ENCODE assay signal across 28 cellular contexts in genomic region chr10:120516426-120516825, GRCh38. TPM values are rescaled to one million over a fixed set of nuclear protein-coding genes. Genes with fewer than 3 reads are reported as not detected.
"Had no signal": no experiment of that assay in that cellular context is flagged by ENCODE, and none has a peak within 500 bp of the region (broad histone marks: within the 10 kb centered on the region; RNA-seq: fewer than 3 reads in every experiment).

No MANE protein-coding gene starts in this region.

- H3K9me3 ChIP-seq: esophagus squamous epithelium had no signal

- ATAC-seq: activated CD4-positive, alpha-beta T cell treated with anti-CD3 and anti-CD28 coated beads for 36 hours; activated CD8-positive, alpha-beta memory T cell treated with anti-CD3 and anti-CD28 coated beads, Interleukin-2, amount 10 ng/mL, durations not matched to agents 7 days and 5 days; activated CD8-positive, alpha-beta T cell treated with anti-CD3 and anti-CD28 coated beads, Interleukin-2, amount 10 ng/mL, durations not matched to agents 7 days and 5 days; effector memory CD8-positive, alpha-beta T cell had no signal

- H3K27me3 ChIP-seq: brain microvascular endothelial cell, esophagus squamous epithelium had no signal

- H3K36me3 ChIP-seq: brain microvascular endothelial cell, esophagus squamous epithelium had no signal

- H3K4me3 ChIP-seq: esophagus squamous epithelium had no signal

- H3K4me3 Mint-ChIP-seq: activated CD4-positive, alpha-beta memory T cell treated with anti-CD3 and anti-CD28 coated beads for 36 hours; activated CD4-positive, alpha-beta T cell treated with anti-CD3 and anti-CD28 coated beads for 36 hours; activated CD4-positive, alpha-beta T cell treated with anti-CD3 and anti-CD28 coated beads, Interleukin-2, amount 10 ng/mL, durations not matched to agents 24 days and 14 days; activated CD8-positive, alpha-beta memory T cell treated with anti-CD3 and anti-CD28 coated beads, Interleukin-2, amount 10 ng/mL, durations not matched to agents 7 days and 5 days; activated CD8-positive, alpha-beta T cell treated with anti-CD3 and anti-CD28 coated beads, Interleukin-2, amount 10 ng/mL, durations not matched to agents 7 days and 5 days; activated naive CD4-positive, alpha-beta T cell treated with anti-CD3 and anti-CD28 coated beads for 36 hours; activated naive CD4-positive, alpha-beta T cell treated with anti-CD3 and anti-CD28 coated beads, Interleukin-2, amount 50 U/mL, for 24 hours; activated naive CD8-positive, alpha-beta T cell treated with anti-CD3 and anti-CD28 coated beads, Interleukin-2, amount 10 ng/mL, durations not matched to agents 7 days and 5 days; activated T-helper 1 cell treated with anti-CD3 and anti-CD28 coated beads, Interleukin-12 subunit alpha, Interleukin-12 subunit beta, Interleukin-2, Interleukin-4 antibody, amounts not matched to agents 30 ng/mL and 10 ng/mL and 1 ng/mL, durations not matched to agents 14 hours and 24 hours and 36 hours; effector memory CD8-positive, alpha-beta T cell had no signal

- H3K27ac ChIP-seq: brain microvascular endothelial cell, esophagus squamous epithelium had no signal

- H3K9me3 Mint-ChIP-seq: activated CD4-positive, alpha-beta memory T cell treated with anti-CD3 and anti-CD28 coated beads for 36 hours; activated naive CD4-positive, alpha-beta T cell treated with anti-CD3 and anti-CD28 coated beads for 36 hours; activated naive CD4-positive, alpha-beta T cell treated with anti-CD3 and anti-CD28 coated beads, Interleukin-2, amount 50 U/mL, for 24 hours; activated naive CD8-positive, alpha-beta T cell treated with anti-CD3 and anti-CD28 coated beads, Interleukin-2, amount 10 ng/mL, durations not matched to agents 7 days and 5 days; activated T-helper 1 cell treated with anti-CD3 and anti-CD28 coated beads, Interleukin-12 subunit alpha, Interleukin-12 subunit beta, Interleukin-2, Interleukin-4 antibody, amounts not matched to agents 30 ng/mL and 10 ng/mL and 1 ng/mL, durations not matched to agents 14 hours and 24 hours and 36 hours; activated T-helper 2 cell treated with anti-CD3 and anti-CD28 coated beads, Interferon-gamma antibody, Interleukin-2, Interleukin-4, amounts not matched to agents 10 μg/mL and 5 μg/mL and 100 μg/mL, durations not matched to agents 14 hours and 24 hours and 36 hours had no signal

- H3K4me1 Mint-ChIP-seq: activated CD4-positive, alpha-beta T cell treated with anti-CD3 and anti-CD28 coated beads for 36 hours; activated CD4-positive, alpha-beta T cell treated with anti-CD3 and anti-CD28 coated beads, Interleukin-2, amount 10 ng/mL, durations not matched to agents 24 days and 14 days; activated CD8-positive, alpha-beta memory T cell treated with anti-CD3 and anti-CD28 coated beads, Interleukin-2, amount 10 ng/mL, durations not matched to agents 7 days and 5 days; activated naive CD4-positive, alpha-beta T cell treated with anti-CD3 and anti-CD28 coated beads, Interleukin-2, amount 50 U/mL, for 24 hours; activated naive CD8-positive, alpha-beta T cell treated with anti-CD3 and anti-CD28 coated beads, Interleukin-2, amount 10 ng/mL, durations not matched to agents 7 days and 5 days had no signal

- H3K36me3 Mint-ChIP-seq: activated CD4-positive, alpha-beta memory T cell treated with anti-CD3 and anti-CD28 coated beads for 36 hours; activated CD8-positive, alpha-beta memory T cell treated with anti-CD3 and anti-CD28 coated beads, Interleukin-2, amount 10 ng/mL, durations not matched to agents 7 days and 5 days; activated naive CD4-positive, alpha-beta T cell treated with anti-CD3 and anti-CD28 coated beads, Interleukin-2, amount 50 U/mL, for 24 hours; activated naive CD8-positive, alpha-beta T cell treated with anti-CD3 and anti-CD28 coated beads, Interleukin-2, amount 10 ng/mL, durations not matched to agents 7 days and 5 days had no signal

- H3K4me1 ChIP-seq: esophagus squamous epithelium had no signal

- H3K27ac Mint-ChIP-seq: activated CD4-positive, alpha-beta memory T cell treated with anti-CD3 and anti-CD28 coated beads for 36 hours; activated CD4-positive, alpha-beta T cell treated with anti-CD3 and anti-CD28 coated beads for 36 hours; activated CD4-positive, alpha-beta T cell treated with anti-CD3 and anti-CD28 coated beads, Interleukin-2, amount 10 ng/mL, durations not matched to agents 24 days and 14 days; activated CD8-positive, alpha-beta memory T cell treated with anti-CD3 and anti-CD28 coated beads, Interleukin-2, amount 10 ng/mL, durations not matched to agents 7 days and 5 days; activated CD8-positive, alpha-beta T cell treated with anti-CD3 and anti-CD28 coated beads, Interleukin-2, amount 10 ng/mL, durations not matched to agents 7 days and 5 days; activated naive CD4-positive, alpha-beta T cell treated with anti-CD3 and anti-CD28 coated beads for 36 hours; activated naive CD4-positive, alpha-beta T cell treated with anti-CD3 and anti-CD28 coated beads, Interleukin-2, amount 50 U/mL, for 24 hours; activated naive CD8-positive, alpha-beta T cell treated with anti-CD3 and anti-CD28 coated beads, Interleukin-2, amount 10 ng/mL, durations not matched to agents 7 days and 5 days; activated T-helper 1 cell treated with anti-CD3 and anti-CD28 coated beads, Interleukin-12 subunit alpha, Interleukin-12 subunit beta, Interleukin-2, Interleukin-4 antibody, amounts not matched to agents 30 ng/mL and 10 ng/mL and 1 ng/mL, durations not matched to agents 14 hours and 24 hours and 36 hours; activated T-helper 2 cell treated with anti-CD3 and anti-CD28 coated beads, Interferon-gamma antibody, Interleukin-2, Interleukin-4, amounts not matched to agents 10 μg/mL and 5 μg/mL and 100 μg/mL, durations not matched to agents 14 hours and 24 hours and 36 hours; effector memory CD8-positive, alpha-beta T cell had no signal

- DNase-seq: activated CD4-positive, alpha-beta memory T cell treated with anti-CD3 and anti-CD28 coated beads for 36 hours; activated CD4-positive, alpha-beta T cell treated with anti-CD3 and anti-CD28 coated beads for 36 hours; activated CD4-positive, alpha-beta T cell treated with anti-CD3 and anti-CD28 coated beads, Interleukin-2, amount 10 ng/mL, durations not matched to agents 24 days and 14 days; activated CD4-positive, CD25-positive, alpha-beta regulatory T cell; activated CD4-positive, CD25-positive, alpha-beta regulatory T cell treated with anti-CD3 and anti-CD28 coated beads, Interleukin-2, amount 50 U/mL, for 72 hours; activated CD8-positive, alpha-beta memory T cell treated with anti-CD3 and anti-CD28 coated beads, Interleukin-2, amount 10 ng/mL, durations not matched to agents 7 days and 5 days; activated CD8-positive, alpha-beta memory T cell treated with anti-CD3 and anti-CD28 coated beads, Interleukin-2, amount 50 U/mL, for 4 hours; activated CD8-positive, alpha-beta T cell treated with anti-CD3 and anti-CD28 coated beads, Interleukin-2, amount 10 ng/mL, durations not matched to agents 7 days and 5 days; activated effector memory CD4-positive, alpha-beta T cell treated with anti-CD3 and anti-CD28 coated beads, Interleukin-2, amount 50 U/mL, for 16 hours; activated naive CD4-positive, alpha-beta T cell treated with anti-CD3 and anti-CD28 coated beads for 36 hours; activated naive CD8-positive, alpha-beta T cell treated with anti-CD3 and anti-CD28 coated beads, Interleukin-2, amount 10 ng/mL, durations not matched to agents 7 days and 5 days; activated T-cell treated with anti-CD3 and anti-CD28 coated beads, Interleukin-2, amount 50 U/mL, for 1 hour; activated T-cell treated with anti-CD3 and anti-CD28 coated beads, Interleukin-2, amount 50 U/mL, for 48 hours; amniotic stem cell; brain microvascular endothelial cell; cortex of kidney; dermis blood vessel endothelial cell; effector CD4-positive, alpha-beta T cell; effector memory CD8-positive, alpha-beta T cell; erythroblast; esophagus squamous epithelium; head of caudate nucleus; T-helper 2 cell had no signal

RNA-seq across cellular contexts. Expression of gene PLPP4, which starts 59.4 kb away (rescaled TPM):
- total RNA-seq: activated CD4-positive, alpha-beta memory T cell treated with anti-CD3 and anti-CD28 coated beads for 36 hours; activated CD4-positive, alpha-beta T cell treated with anti-CD3 and anti-CD28 coated beads for 36 hours; activated CD4-positive, alpha-beta T cell treated with anti-CD3 and anti-CD28 coated beads, Interleukin-2, amount 10 ng/mL, durations not matched to agents 24 days and 14 days; activated CD8-positive, alpha-beta memory T cell treated with anti-CD3 and anti-CD28 coated beads for 36 hours; activated CD8-positive, alpha-beta memory T cell treated with anti-CD3 and anti-CD28 coated beads, Interleukin-2, amount 10 ng/mL, durations not matched to agents 7 days and 5 days; activated CD8-positive, alpha-beta T cell treated with anti-CD3 and anti-CD28 coated beads, Interleukin-2, amount 10 ng/mL, durations not matched to agents 7 days and 5 days; activated naive CD4-positive, alpha-beta T cell treated with anti-CD3 and anti-CD28 coated beads for 36 hours; activated naive CD8-positive, alpha-beta T cell treated with anti-CD3 and anti-CD28 coated beads, Interleukin-2, amount 10 ng/mL, durations not matched to agents 7 days and 5 days; activated T-helper 1 cell treated with anti-CD3 and anti-CD28 coated beads, Interleukin-12 subunit alpha, Interleukin-12 subunit beta, Interleukin-2, Interleukin-4 antibody, amounts not matched to agents 30 ng/mL and 10 ng/mL and 1 ng/mL, durations not matched to agents 14 hours and 24 hours and 36 hours; activated T-helper 2 cell treated with anti-CD3 and anti-CD28 coated beads, Interferon-gamma antibody, Interleukin-2, Interleukin-4, amounts not matched to agents 10 μg/mL and 5 μg/mL and 100 μg/mL, durations not matched to agents 14 hours and 24 hours and 36 hours; T-helper 1 cell treated with Interleukin-12 subunit alpha and Interleukin-12 subunit beta and Interleukin-4 antibody, amounts not matched to agents 30 ng/mL and 1 ng/mL, for 36 hours had no signal
